In the genomic region with DNA sequence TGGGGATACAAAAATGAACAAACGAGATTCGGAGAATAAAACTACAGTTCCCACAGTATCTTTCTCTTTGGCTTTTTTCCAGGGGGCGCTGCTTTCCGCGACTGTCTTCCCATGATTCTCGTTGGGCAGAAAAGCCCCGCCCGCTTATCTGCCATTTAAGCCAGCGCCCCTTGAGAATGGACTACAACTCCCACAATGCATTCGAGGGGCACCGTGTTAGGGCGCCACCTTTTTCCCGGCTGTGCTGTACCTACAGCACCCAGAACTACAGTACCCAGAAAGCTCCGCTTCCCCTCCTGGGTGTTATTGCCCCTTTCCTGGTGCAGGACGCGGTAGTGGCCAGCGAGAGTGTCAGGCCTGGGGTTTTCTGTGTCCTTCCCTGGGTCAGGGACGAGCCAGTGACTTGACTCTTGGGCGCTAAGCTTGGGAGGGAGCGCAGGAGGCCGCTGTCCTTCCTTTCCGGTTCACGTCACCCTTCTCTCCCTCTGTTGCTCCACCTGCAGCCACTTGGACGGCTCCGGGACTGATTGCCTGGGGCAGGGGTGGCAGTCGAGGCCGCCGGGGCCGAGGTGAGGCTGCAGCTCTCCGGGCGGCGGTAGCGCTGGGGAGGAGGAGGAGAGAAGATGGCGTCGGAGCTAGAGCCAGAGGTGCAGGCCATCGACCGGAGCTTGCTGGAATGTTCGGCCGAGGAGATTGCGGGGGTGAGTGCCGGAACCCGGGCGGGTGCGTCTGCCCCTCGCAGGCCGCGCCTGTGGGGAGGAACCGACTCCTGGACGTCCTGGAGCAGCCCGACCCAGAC, we compare ENCODE assay signal across 1 cellular context.
A peak's percentile ranks its signal among the peaks of the same experiment; 100 is the strongest.
TF ChIP-seq lines count a peak whose summit lies in the region.

A gene (plus strand): TSS at position 333 of the 799 bp plus-strand sequence. CDS start 291 bp downstream, at position 624.

TF ChIP-seq in HepG2, 621 proteins besides CTCF, POLR2A, EP300 and RAD21 (continued from another document and continues in another):
- TF ChIP-seq, protein P1, sequence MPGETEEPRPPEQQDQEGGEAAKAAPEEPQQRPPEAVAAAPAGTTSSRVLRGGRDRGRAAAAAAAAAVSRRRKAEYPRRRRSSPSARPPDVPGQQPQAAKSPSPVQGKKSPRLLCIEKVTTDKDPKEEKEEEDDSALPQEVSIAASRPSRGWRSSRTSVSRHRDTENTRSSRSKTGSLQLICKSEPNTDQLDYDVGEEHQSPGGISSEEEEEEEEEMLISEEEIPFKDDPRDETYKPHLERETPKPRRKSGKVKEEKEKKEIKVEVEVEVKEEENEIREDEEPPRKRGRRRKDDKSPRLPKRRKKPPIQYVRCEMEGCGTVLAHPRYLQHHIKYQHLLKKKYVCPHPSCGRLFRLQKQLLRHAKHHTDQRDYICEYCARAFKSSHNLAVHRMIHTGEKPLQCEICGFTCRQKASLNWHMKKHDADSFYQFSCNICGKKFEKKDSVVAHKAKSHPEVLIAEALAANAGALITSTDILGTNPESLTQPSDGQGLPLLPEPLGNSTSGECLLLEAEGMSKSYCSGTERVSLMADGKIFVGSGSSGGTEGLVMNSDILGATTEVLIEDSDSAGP (CRISPR knock-in tag; IDR thresholded peaks at IDR 0.05; ENCODE audit: borderline replicate concordance) = peak; percentile 95; the same call in 1 of the 2 replicates
- TF ChIP-seq NONO (IDR thresholded peaks at IDR 0.05) (no peak), NONO (CRISPR knock-in tag; conservative IDR thresholded peaks at IDR 0.05) (peak; percentile 98), ZNF234 (CRISPR knock-in tag; conservative IDR thresholded peaks at IDR 0.05) (peak; percentile 83; the same call in 1 of the 2 replicates), ZNF446 (CRISPR knock-in tag; IDR thresholded peaks at IDR 0.05) (peak; percentile 90), SMARCC2 (IDR thresholded peaks at IDR 0.05) (no peak), KLF9 (CRISPR knock-in tag; IDR thresholded peaks at IDR 0.05; ENCODE audit: low read depth) (peak; percentile 94), HNRNPUL1 (IDR thresholded peaks at IDR 0.05; ENCODE audit: low read depth, low read length) (no peak), GABPB1 (CRISPR knock-in tag; IDR thresholded peaks at IDR 0.05) (peak; percentile 96), KDM5B (CRISPR knock-in tag; IDR thresholded peaks at IDR 0.05; ENCODE audit: borderline replicate concordance) (peak; percentile 95), ZMYM4 (CRISPR knock-in tag; IDR thresholded peaks at IDR 0.05) (peak; percentile 88), HNRNPH1 (optimal IDR thresholded peaks at IDR 0.05; ENCODE audit: low read depth, low read length) (peak; percentile 70), ZNF547 (CRISPR knock-in tag; IDR thresholded peaks at IDR 0.05) (peak; percentile 63; the same call in 1 of the 2 replicates), AGO1 (IDR thresholded peaks at IDR 0.05; ENCODE audit: low read depth, low read length, poor library complexity, severe bottlenecking) (peak; percentile 82), ZNF75D (CRISPR knock-in tag; IDR thresholded peaks at IDR 0.05; ENCODE audit: borderline replicate concordance) (no peak), RBM22 (optimal IDR thresholded peaks at IDR 0.05; ENCODE audit: low read length) (peak; percentile 64), ZFYVE20 (CRISPR knock-in tag; IDR thresholded peaks at IDR 0.05; ENCODE audit: borderline replicate concordance, low read depth) (peak; percentile 83; the same call in 1 of the 2 replicates), GLI4 (CRISPR knock-in tag; IDR thresholded peaks at IDR 0.05; ENCODE audit: borderline replicate concordance) (peak; percentile 85), ZKSCAN8 (CRISPR knock-in tag; IDR thresholded peaks at IDR 0.05; ENCODE audit: borderline replicate concordance) (peak; percentile 80), HDAC2 (CRISPR knock-in tag; IDR thresholded peaks at IDR 0.05) (peak; percentile 83), HOXD1 (CRISPR knock-in tag; IDR thresholded peaks at IDR 0.05) (no peak; the same call in 1 of the 2 replicates), PITX1 (CRISPR knock-in tag; IDR thresholded peaks at IDR 0.05) (peak; percentile 87), KDM5A (IDR thresholded peaks at IDR 0.05; ENCODE audit: borderline replicate concordance, low read length) (peak; percentile 69; the same call in 1 of the 2 replicates), BCL6 (CRISPR knock-in tag; IDR thresholded peaks at IDR 0.05) (peak; percentile 62), SATB2 (CRISPR knock-in tag; IDR thresholded peaks at IDR 0.05) (no peak), ZNF589 (CRISPR knock-in tag; conservative IDR thresholded peaks at IDR 0.05) (peak; percentile 92), YEATS2 (CRISPR knock-in tag; IDR thresholded peaks at IDR 0.05; ENCODE audit: borderline replicate concordance) (peak; percentile 90), ZBTB8A (CRISPR knock-in tag; IDR thresholded peaks at IDR 0.05; ENCODE audit: borderline replicate concordance, low read depth) (peak; percentile 98), PCBP1 (IDR thresholded peaks at IDR 0.05; ENCODE audit: borderline replicate concordance, low read depth, low read length) (0 out of 2 replicates have a peak, but pooled peaks have one; percentile 83), ZNF124 (CRISPR knock-in tag; IDR thresholded peaks at IDR 0.05) (peak; percentile 75; the same call in 1 of the 2 replicates), MXI1 (IDR thresholded peaks at IDR 0.05; ENCODE audit: borderline replicate concordance, low read depth, low read length) (peak; percentile 85)
- TF ChIP-seq, protein P2, sequence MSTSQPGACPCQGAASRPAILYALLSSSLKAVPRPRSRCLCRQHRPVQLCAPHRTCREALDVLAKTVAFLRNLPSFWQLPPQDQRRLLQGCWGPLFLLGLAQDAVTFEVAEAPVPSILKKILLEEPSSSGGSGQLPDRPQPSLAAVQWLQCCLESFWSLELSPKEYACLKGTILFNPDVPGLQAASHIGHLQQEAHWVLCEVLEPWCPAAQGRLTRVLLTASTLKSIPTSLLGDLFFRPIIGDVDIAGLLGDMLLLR (CRISPR knock-in tag; IDR thresholded peaks at IDR 0.05) = no peak; the same call in none of the 2 replicates
- TF ChIP-seq, protein P3, sequence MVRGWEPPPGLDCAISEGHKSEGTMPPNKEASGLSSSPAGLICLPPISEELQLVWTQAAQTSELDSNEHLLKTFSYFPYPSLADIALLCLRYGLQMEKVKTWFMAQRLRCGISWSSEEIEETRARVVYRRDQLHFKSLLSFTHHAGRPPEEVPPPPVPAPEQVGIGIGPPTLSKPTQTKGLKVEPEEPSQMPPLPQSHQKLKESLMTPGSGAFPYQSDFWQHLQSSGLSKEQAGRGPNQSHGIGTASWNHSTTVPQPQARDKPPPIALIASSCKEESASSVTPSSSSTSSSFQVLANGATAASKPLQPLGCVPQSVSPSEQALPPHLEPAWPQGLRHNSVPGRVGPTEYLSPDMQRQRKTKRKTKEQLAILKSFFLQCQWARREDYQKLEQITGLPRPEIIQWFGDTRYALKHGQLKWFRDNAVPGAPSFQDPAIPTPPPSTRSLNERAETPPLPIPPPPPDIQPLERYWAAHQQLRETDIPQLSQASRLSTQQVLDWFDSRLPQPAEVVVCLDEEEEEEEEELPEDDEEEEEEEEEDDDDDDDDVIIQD (CRISPR knock-in tag; IDR thresholded peaks at IDR 0.05; ENCODE audit: low read depth) = peak; percentile 54
- TF ChIP-seq, protein P4, sequence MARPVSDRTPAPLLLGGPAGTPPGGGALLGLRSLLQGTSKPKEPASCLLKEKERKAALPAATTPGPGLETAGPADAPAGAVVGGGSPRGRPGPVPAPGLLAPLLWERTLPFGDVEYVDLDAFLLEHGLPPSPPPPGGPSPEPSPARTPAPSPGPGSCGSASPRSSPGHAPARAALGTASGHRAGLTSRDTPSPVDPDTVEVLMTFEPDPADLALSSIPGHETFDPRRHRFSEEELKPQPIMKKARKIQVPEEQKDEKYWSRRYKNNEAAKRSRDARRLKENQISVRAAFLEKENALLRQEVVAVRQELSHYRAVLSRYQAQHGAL (CRISPR knock-in tag; IDR thresholded peaks at IDR 0.05; ENCODE audit: not compliant biosample characterization) = no peak
- TF ChIP-seq, protein P5, sequence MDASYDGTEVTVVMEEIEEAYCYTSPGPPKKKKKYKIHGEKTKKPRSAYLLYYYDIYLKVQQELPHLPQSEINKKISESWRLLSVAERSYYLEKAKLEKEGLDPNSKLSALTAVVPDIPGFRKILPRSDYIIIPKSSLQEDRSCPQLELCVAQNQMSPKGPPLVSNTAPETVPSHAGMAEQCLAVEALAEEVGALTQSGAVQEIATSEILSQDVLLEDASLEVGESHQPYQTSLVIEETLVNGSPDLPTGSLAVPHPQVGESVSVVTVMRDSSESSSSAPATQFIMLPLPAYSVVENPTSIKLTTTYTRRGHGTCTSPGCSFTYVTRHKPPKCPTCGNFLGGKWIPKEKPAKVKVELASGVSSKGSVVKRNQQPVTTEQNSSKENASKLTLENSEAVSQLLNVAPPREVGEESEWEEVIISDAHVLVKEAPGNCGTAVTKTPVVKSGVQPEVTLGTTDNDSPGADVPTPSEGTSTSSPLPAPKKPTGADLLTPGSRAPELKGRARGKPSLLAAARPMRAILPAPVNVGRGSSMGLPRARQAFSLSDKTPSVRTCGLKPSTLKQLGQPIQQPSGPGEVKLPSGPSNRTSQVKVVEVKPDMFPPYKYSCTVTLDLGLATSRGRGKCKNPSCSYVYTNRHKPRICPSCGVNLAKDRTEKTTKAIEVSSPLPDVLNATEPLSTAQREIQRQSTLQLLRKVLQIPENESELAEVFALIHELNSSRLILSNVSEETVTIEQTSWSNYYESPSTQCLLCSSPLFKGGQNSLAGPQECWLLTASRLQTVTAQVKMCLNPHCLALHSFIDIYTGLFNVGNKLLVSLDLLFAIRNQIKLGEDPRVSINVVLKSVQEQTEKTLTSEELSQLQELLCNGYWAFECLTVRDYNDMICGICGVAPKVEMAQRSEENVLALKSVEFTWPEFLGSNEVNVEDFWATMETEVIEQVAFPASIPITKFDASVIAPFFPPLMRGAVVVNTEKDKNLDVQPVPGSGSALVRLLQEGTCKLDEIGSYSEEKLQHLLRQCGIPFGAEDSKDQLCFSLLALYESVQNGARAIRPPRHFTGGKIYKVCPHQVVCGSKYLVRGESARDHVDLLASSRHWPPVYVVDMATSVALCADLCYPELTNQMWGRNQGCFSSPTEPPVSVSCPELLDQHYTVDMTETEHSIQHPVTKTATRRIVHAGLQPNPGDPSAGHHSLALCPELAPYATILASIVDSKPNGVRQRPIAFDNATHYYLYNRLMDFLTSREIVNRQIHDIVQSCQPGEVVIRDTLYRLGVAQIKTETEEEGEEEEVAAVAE (CRISPR knock-in tag; IDR thresholded peaks at IDR 0.05; ENCODE audit: borderline replicate concordance) = peak; percentile 96
- TF ChIP-seq, protein P6, sequence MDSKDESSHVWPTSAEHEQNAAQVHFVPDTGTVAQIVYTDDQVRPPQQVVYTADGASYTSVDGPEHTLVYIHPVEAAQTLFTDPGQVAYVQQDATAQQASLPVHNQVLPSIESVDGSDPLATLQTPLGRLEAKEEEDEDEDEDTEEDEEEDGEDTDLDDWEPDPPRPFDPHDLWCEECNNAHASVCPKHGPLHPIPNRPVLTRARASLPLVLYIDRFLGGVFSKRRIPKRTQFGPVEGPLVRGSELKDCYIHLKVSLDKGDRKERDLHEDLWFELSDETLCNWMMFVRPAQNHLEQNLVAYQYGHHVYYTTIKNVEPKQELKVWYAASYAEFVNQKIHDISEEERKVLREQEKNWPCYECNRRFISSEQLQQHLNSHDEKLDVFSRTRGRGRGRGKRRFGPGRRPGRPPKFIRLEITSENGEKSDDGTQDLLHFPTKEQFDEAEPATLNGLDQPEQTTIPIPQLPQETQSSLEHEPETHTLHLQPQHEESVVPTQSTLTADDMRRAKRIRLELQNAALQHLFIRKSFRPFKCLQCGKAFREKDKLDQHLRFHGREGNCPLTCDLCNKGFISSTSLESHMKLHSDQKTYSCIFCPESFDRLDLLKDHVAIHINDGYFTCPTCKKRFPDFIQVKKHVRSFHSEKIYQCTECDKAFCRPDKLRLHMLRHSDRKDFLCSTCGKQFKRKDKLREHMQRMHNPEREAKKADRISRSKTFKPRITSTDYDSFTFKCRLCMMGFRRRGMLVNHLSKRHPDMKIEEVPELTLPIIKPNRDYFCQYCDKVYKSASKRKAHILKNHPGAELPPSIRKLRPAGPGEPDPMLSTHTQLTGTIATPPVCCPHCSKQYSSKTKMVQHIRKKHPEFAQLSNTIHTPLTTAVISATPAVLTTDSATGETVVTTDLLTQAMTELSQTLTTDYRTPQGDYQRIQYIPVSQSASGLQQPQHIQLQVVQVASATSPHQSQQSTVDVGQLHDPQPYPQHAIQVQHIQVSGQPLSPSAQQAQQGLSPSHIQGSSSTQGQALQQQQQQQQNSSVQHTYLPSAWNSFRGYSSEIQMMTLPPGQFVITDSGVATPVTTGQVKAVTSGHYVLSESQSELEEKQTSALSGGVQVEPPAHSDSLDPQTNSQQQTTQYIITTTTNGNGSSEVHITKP (CRISPR knock-in tag; IDR thresholded peaks at IDR 0.05; ENCODE audit: low read depth) = peak; percentile 95
- TF ChIP-seq, protein P7, sequence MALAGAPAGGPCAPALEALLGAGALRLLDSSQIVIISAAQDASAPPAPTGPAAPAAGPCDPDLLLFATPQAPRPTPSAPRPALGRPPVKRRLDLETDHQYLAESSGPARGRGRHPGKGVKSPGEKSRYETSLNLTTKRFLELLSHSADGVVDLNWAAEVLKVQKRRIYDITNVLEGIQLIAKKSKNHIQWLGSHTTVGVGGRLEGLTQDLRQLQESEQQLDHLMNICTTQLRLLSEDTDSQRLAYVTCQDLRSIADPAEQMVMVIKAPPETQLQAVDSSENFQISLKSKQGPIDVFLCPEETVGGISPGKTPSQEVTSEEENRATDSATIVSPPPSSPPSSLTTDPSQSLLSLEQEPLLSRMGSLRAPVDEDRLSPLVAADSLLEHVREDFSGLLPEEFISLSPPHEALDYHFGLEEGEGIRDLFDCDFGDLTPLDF (CRISPR knock-in tag; IDR thresholded peaks at IDR 0.05) = peak; percentile 93
- TF ChIP-seq, protein P8, sequence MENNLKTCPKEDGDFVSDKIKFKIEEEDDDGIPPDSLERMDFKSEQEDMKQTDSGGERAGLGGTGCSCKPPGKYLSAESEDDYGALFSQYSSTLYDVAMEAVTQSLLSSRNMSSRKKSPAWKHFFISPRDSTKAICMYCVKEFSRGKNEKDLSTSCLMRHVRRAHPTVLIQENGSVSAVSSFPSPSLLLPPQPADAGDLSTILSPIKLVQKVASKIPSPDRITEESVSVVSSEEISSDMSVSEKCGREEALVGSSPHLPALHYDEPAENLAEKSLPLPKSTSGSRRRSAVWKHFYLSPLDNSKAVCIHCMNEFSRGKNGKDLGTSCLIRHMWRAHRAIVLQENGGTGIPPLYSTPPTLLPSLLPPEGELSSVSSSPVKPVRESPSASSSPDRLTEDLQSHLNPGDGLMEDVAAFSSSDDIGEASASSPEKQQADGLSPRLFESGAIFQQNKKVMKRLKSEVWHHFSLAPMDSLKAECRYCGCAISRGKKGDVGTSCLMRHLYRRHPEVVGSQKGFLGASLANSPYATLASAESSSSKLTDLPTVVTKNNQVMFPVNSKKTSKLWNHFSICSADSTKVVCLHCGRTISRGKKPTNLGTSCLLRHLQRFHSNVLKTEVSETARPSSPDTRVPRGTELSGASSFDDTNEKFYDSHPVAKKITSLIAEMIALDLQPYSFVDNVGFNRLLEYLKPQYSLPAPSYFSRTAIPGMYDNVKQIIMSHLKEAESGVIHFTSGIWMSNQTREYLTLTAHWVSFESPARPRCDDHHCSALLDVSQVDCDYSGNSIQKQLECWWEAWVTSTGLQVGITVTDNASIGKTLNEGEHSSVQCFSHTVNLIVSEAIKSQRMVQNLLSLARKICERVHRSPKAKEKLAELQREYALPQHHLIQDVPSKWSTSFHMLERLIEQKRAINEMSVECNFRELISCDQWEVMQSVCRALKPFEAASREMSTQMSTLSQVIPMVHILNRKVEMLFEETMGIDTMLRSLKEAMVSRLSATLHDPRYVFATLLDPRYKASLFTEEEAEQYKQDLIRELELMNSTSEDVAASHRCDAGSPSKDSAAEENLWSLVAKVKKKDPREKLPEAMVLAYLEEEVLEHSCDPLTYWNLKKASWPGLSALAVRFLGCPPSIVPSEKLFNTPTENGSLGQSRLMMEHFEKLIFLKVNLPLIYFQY (CRISPR knock-in tag; IDR thresholded peaks at IDR 0.05; ENCODE audit: borderline replicate concordance) = peak; percentile 87
